In genomic region chr11:38598413-38598812, GRCh38 we compare ENCODE assay signal across 13 cellular contexts.
"Had no signal": no experiment of that assay in that cellular context is flagged by ENCODE, and none has a peak within 500 bp of the region (broad histone marks: within the 10 kb centered on the region; RNA-seq: fewer than 3 reads in every experiment).

No MANE protein-coding gene starts in this region.

- H3K4me1 ChIP-seq: colonic mucosa, esophagus squamous epithelium, spleen, stomach had no signal

- H3K9me3 ChIP-seq: colonic mucosa, thoracic aorta had no signal

- H3K4me3 ChIP-seq: colonic mucosa, esophagus squamous epithelium, spleen, stomach, thoracic aorta had no signal

- ATAC-seq: activated CD8-positive, alpha-beta memory T cell treated with anti-CD3 and anti-CD28 coated beads, Interleukin-2, amount 10 ng/mL, durations not matched to agents 7 days and 5 days; left lobe of liver; sciatic nerve had no signal

- H3K27me3 ChIP-seq: colonic mucosa, esophagus squamous epithelium, spleen, stomach had no signal

- H3K36me3 ChIP-seq: colonic mucosa, esophagus squamous epithelium, spleen, stomach, thoracic aorta had no signal

- H3K27ac ChIP-seq: colonic mucosa, esophagus squamous epithelium, spleen, stomach, thoracic aorta, VCaP had no signal

- DNase-seq: activated CD4-positive, alpha-beta memory T cell treated with anti-CD3 and anti-CD28 coated beads for 36 hours; activated CD8-positive, alpha-beta memory T cell treated with anti-CD3 and anti-CD28 coated beads, Interleukin-2, amount 10 ng/mL, durations not matched to agents 7 days and 5 days; activated naive CD4-positive, alpha-beta T cell treated with anti-CD3 and anti-CD28 coated beads for 36 hours; activated T-cell treated with anti-CD3 and anti-CD28 coated beads, Interleukin-2, amount 50 U/mL, for 1 hour; colonic mucosa; esophagus squamous epithelium; spleen; stomach; T1000 had no signal
